25 cellular contexts compared by ENCODE assay signal in genomic region chr17:49381793-49382192, GRCh38.
"Had no signal": no experiment of that assay in that cellular context is flagged by ENCODE, and none has a peak within 500 bp of the region (broad histone marks: within the 10 kb centered on the region; RNA-seq: fewer than 3 reads in every experiment).

No MANE protein-coding gene starts in this region.

- H3K4me3 Mint-ChIP-seq: activated CD8-positive, alpha-beta memory T cell treated with anti-CD3 and anti-CD28 coated beads, Interleukin-2, amount 10 ng/mL, durations not matched to agents 7 days and 5 days; activated CD8-positive, alpha-beta T cell treated with anti-CD3 and anti-CD28 coated beads, Interleukin-2, amount 10 ng/mL, durations not matched to agents 7 days and 5 days; activated naive CD4-positive, alpha-beta T cell treated with anti-CD3 and anti-CD28 coated beads, Interleukin-2, amount 50 U/mL, for 24 hours; activated naive CD8-positive, alpha-beta T cell treated with anti-CD3 and anti-CD28 coated beads, Interleukin-2, amount 50 U/mL, for 24 hours; memory B cell; nephron; T-helper 1 cell treated with Interleukin-12 subunit alpha and Interleukin-12 subunit beta and Interleukin-4 antibody, amounts not matched to agents 30 μg/mL and 1 μg/mL, for 36 hours had no signal

- H3K4me1 ChIP-seq: heart right ventricle, thyroid gland had no signal

- H3K27ac Mint-ChIP-seq: activated CD8-positive, alpha-beta memory T cell treated with anti-CD3 and anti-CD28 coated beads, Interleukin-2, amount 10 ng/mL, durations not matched to agents 7 days and 5 days; activated CD8-positive, alpha-beta T cell treated with anti-CD3 and anti-CD28 coated beads, Interleukin-2, amount 10 ng/mL, durations not matched to agents 7 days and 5 days; activated naive CD4-positive, alpha-beta T cell treated with anti-CD3 and anti-CD28 coated beads, Interleukin-2, amount 50 U/mL, for 24 hours; activated naive CD8-positive, alpha-beta T cell treated with anti-CD3 and anti-CD28 coated beads, Interleukin-2, amount 50 U/mL, for 24 hours; activated T-helper 2 cell treated with anti-CD3 and anti-CD28 coated beads, Interferon-gamma antibody, Interleukin-2, Interleukin-4, amounts not matched to agents 10 μg/mL and 5 μg/mL and 100 μg/mL, durations not matched to agents 14 hours and 24 hours and 36 hours; memory B cell; nephron; T-helper 1 cell treated with Interleukin-12 subunit alpha and Interleukin-12 subunit beta and Interleukin-4 antibody, amounts not matched to agents 30 μg/mL and 1 μg/mL, for 36 hours had no signal

- H3K4me3 ChIP-seq: esophagus squamous epithelium, heart right ventricle, ovary, spleen, thyroid gland had no signal

- ATAC-seq: activated CD8-positive, alpha-beta memory T cell treated with anti-CD3 and anti-CD28 coated beads, Interleukin-2, amount 10 ng/mL, durations not matched to agents 7 days and 5 days; activated CD8-positive, alpha-beta T cell treated with anti-CD3 and anti-CD28 coated beads, Interleukin-2, amount 10 ng/mL, durations not matched to agents 7 days and 5 days; activated naive CD8-positive, alpha-beta T cell treated with anti-CD3 and anti-CD28 coated beads, Interleukin-2, amount 50 U/mL, for 24 hours; stimulated activated naive CD8-positive, alpha-beta T cell treated with anti-CD3 and anti-CD28 coated beads, Interleukin-15, Interleukin-2, amounts not matched to agents 100 U/mL and 50 U/mL, for 24 hours had no signal

- H3K36me3 ChIP-seq: esophagus squamous epithelium, heart right ventricle, neutrophil, ovary, spleen, thyroid gland, WERI-Rb-1 had no signal

- H3K9me3 Mint-ChIP-seq: activated naive CD8-positive, alpha-beta T cell treated with anti-CD3 and anti-CD28 coated beads, Interleukin-2, amount 50 U/mL, for 24 hours; activated T-helper 2 cell treated with anti-CD3 and anti-CD28 coated beads, Interferon-gamma antibody, Interleukin-2, Interleukin-4, amounts not matched to agents 10 μg/mL and 5 μg/mL and 100 μg/mL, durations not matched to agents 14 hours and 24 hours and 36 hours; nephron; T-helper 1 cell treated with Interleukin-12 subunit alpha and Interleukin-12 subunit beta and Interleukin-4 antibody, amounts not matched to agents 30 μg/mL and 1 μg/mL, for 36 hours had no signal

- H3K27ac ChIP-seq: epithelial cell of prostate, esophagus squamous epithelium, heart right ventricle, neutrophil, ovary, spleen, thyroid gland, WERI-Rb-1 had no signal

- H3K9me3 ChIP-seq: esophagus squamous epithelium, heart right ventricle, neutrophil, ovary, spleen, thyroid gland had no signal

- H3K27me3 Mint-ChIP-seq: activated CD8-positive, alpha-beta memory T cell treated with anti-CD3 and anti-CD28 coated beads, Interleukin-2, amount 10 ng/mL, durations not matched to agents 7 days and 5 days; activated naive CD4-positive, alpha-beta T cell treated with anti-CD3 and anti-CD28 coated beads, Interleukin-2, amount 50 U/mL, for 24 hours; activated naive CD8-positive, alpha-beta T cell treated with anti-CD3 and anti-CD28 coated beads, Interleukin-2, amount 50 U/mL, for 24 hours; memory B cell had no signal

- H3K4me1 Mint-ChIP-seq: activated naive CD4-positive, alpha-beta T cell treated with anti-CD3 and anti-CD28 coated beads, Interleukin-2, amount 50 U/mL, for 24 hours; activated naive CD8-positive, alpha-beta T cell treated with anti-CD3 and anti-CD28 coated beads, Interleukin-2, amount 50 U/mL, for 24 hours; nephron had no signal

- DNase-seq: activated CD8-positive, alpha-beta memory T cell treated with anti-CD3 and anti-CD28 coated beads, Interleukin-2, amount 10 ng/mL, durations not matched to agents 7 days and 5 days; activated CD8-positive, alpha-beta T cell treated with anti-CD3 and anti-CD28 coated beads, Interleukin-2, amount 10 ng/mL, durations not matched to agents 7 days and 5 days; activated naive CD8-positive, alpha-beta T cell treated with anti-CD3 and anti-CD28 coated beads, Interleukin-2, amount 50 U/mL, for 24 hours; activated T-cell treated with anti-CD3 and anti-CD28 coated beads, Interleukin-2, amount 50 U/mL, for 48 hours; dermis blood vessel endothelial cell; effector CD4-positive, alpha-beta T cell; esophagus squamous epithelium; foreskin melanocyte; heart right ventricle; midbrain; ovary; stimulated activated naive CD8-positive, alpha-beta T cell treated with anti-CD3 and anti-CD28 coated beads, Interleukin-15, Interleukin-2, amounts not matched to agents 100 U/mL and 50 U/mL, for 24 hours; substantia nigra; SW 1271; T1000; WERI-Rb-1 had no signal

- H3K27me3 ChIP-seq: esophagus squamous epithelium, heart right ventricle, neutrophil, ovary, spleen, thyroid gland had no signal
